1 cellular context compared by ENCODE assay signal in genomic region chr5:89279458-89280036, GRCh38.
TF ChIP-seq lines count a peak whose summit lies in the region.

No MANE protein-coding gene starts in this region.

TF ChIP-seq in IMR-90, 13 proteins besides CTCF, POLR2A, EP300 and RAD21 (continued from another document):
- TF ChIP-seq MAFK (IDR thresholded peaks at IDR 0.05; ENCODE audit: low read depth, low read length): no peak
- no peak for TF ChIP-seq FOS (IDR thresholded peaks at IDR 0.05; ENCODE audit: low read depth, low read length)
- no peak for TF ChIP-seq BHLHE40 (IDR thresholded peaks at IDR 0.05; ENCODE audit: low read depth, low read length)
- no peak for TF ChIP-seq ELK1 (IDR thresholded peaks at IDR 0.05; ENCODE audit: borderline replicate concordance, low read depth, low read length)
